Comparison of ENCODE assay signal across 23 cellular contexts in the genomic region with DNA sequence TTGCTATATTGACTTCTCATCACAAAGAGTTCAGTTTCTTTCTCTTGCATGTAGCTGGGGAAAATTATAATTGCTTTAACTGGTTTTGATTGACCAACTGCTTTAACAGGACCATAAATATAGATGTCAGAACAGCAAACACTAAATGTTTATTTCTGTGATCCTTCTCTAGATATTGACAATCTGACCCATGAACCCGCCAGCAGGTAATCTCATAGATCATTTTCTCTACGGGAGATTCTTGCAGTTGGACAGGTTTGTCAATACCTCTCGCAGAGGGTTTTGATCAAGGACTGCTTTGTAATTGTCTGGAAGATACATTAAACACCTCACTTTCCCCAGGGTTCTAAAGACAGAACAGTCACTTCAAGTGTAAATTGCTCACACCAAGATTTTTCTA.
A peak's percentile ranks its signal among the peaks of the same experiment; 100 is the strongest.
DNase-seq lines count a peak whose midpoint lies in the region; FAIRE-seq and TF ChIP-seq lines count a peak whose summit lies in the region.
"Had no signal": no experiment of that assay in that cellular context is flagged by ENCODE, and none has a peak within 500 bp of the region (broad histone marks: within the 10 kb centered on the region; RNA-seq: fewer than 3 reads in every experiment).

No MANE protein-coding gene starts in this region.

- DNase-seq in NCI-H1092 treated with DMSO at 0.1 percent for 48 hours (lab: John Stamatoyannopoulos, UW) (peak; percentile 41), NCI-H1092 (lab: John Stamatoyannopoulos, UW) (no peak), NCI-H1930 (lab: John Stamatoyannopoulos, UW) (peak; percentile 54 to 73), H1 (ENCODE audit: low read depth in 1 of 2, low spot score in 2 of 2) (no peak), HFFc6 (no peak), NCI-H2081 treated with DMSO at 0.1 percent for 48 hours (lab: John Stamatoyannopoulos, UW) (no peak)
- DNase-seq in stimulated activated CD8-positive, alpha-beta memory T cell treated with anti-CD3 and anti-CD28 coated beads, Interleukin-4, amount 100 ng/mL, for 48 hours = no peak
- DNase-seq: CD4-positive, CD25-positive, alpha-beta regulatory T cell; EL; GOT3; KG1; MV-4-11; NCI-H1436 treated with DMSO at 0.1 percent for 48 hours; NCI-H446; NCI-H526 treated with DMSO at 0.1 percent for 48 hours; PC-3; RPMI8226; SHP77 treated with DMSO at 0.1 percent for 48 hours; T-cell had no signal

- no peak overlapping the region for H2BK15ac ChIP-seq in H1 (ENCODE audit: low read length)

- no peak overlapping the region for H3K9ac ChIP-seq in H1 (replicated peaks in 1 of 4; ENCODE audit: extremely low read depth in 1 of 4, low read depth in 3 of 4, low read length in 3 of 4)

- H3K36me3 Mint-ChIP-seq in HFFc6 (ENCODE audit: low read depth) = no peaks in the 10 kb centered on the region
- H3K36me3 Mint-ChIP-seq: CD4-positive, CD25-positive, alpha-beta regulatory T cell; T-cell had no signal

- no peak overlapping the region for H2BK120ac ChIP-seq in H1 (replicated peaks; ENCODE audit: low read depth, low read length)

- no peaks in the 10 kb centered on the region for H3K4me1 Mint-ChIP-seq in HFFc6 (ENCODE audit: low read depth)
- H3K4me1 Mint-ChIP-seq: B cell; CD4-positive, CD25-positive, alpha-beta regulatory T cell; T-cell had no signal

- H3K4ac ChIP-seq in H1 (replicated peaks; ENCODE audit: insufficient read length, low read depth, low read length) = no peak overlapping the region

- no peaks in the 10 kb centered on the region for H3K79me1 ChIP-seq in H1 (ENCODE audit: low read depth, low read length)

- no peak overlapping the region for H3K4me2 ChIP-seq in H1 (ENCODE audit: insufficient read depth in 1 of 2, low read depth in 2 of 2, low read length in 2 of 2)

- no peak overlapping the region for H4K91ac ChIP-seq in H1 (replicated peaks; ENCODE audit: insufficient read length, low read length)

- no peak overlapping the region for H3K27ac Mint-ChIP-seq in HFFc6
- H3K27ac Mint-ChIP-seq: B cell; CD4-positive, CD25-positive, alpha-beta regulatory T cell; T-cell had no signal

- H3K27me3 ChIP-seq in H1 (replicated peaks in 1 of 4; ENCODE audit: control insufficient read depth in 3 of 4, extremely low read depth in 1 of 4, insufficient read depth in 3 of 4, low read length in 3 of 4) = peaks cover 0 to 1% (median 0%) of the 10 kb centered on the region in 4 experiments; a peak in 1 of 7 replicates

- FAIRE-seq in H1 (lab: Jason Lieb, UNC) = peak; percentile 32
- FAIRE-seq: GM12891 had no signal

- no peaks in the 10 kb centered on the region for H3K79me2 ChIP-seq in H1 (ENCODE audit: control insufficient read depth in 1 of 2, insufficient read depth in 2 of 2, low read length in 2 of 2)

- POLR2A ChIA-PET in HEK293 (lab: Yijun Ruan, JAX) = no interaction called here
- POLR2A ChIA-PET in H1 (lab: Charles Lee; ENCODE audit: partially characterized antibody) = no interaction called here

- TF ChIP-seq EP300 in H1 (IDR thresholded peaks at IDR 0.05; ENCODE audit: borderline replicate concordance in 1 of 2, low read depth in 2 of 2, low read length in 2 of 2) = no peak

- no peak overlapping the region for H2BK5ac ChIP-seq in H1 (ENCODE audit: low read depth, low read length)

- H3K27me3 Mint-ChIP-seq in HFFc6 (ENCODE audit: insufficient read depth) = peaks cover 1% of the 10 kb centered on the region; the same call in 1 of the 2 replicates

- no peak overlapping the region for H4K8ac ChIP-seq in H1 (ENCODE audit: extremely low read depth, insufficient read depth, low read length)

- no peak overlapping the region for H2AK5ac ChIP-seq in H1 (ENCODE audit: low read depth, low read length)

- H3K4me3 ChIP-seq in HEK293 (ENCODE audit: low read depth, low read length) (no peak overlapping the region), H1 (ENCODE audit: extremely low read depth in 1 of 4, insufficient read depth in 2 of 4, low read depth in 3 of 4, low read length in 4 of 4) (no peak overlapping the region)

- CTCF ChIA-PET in HEK293 (lab: Yijun Ruan, JAX) = no interaction called here
- CTCF ChIA-PET in H1 (lab: Charles Lee; ENCODE audit: partially characterized antibody) = interaction anchor here (0.6 kb wide), 1 partner anchor 647 kb away, joined by 4 read pairs; no protein-coding TSS in a partner anchor

- H2AFZ ChIP-seq in H1 (ENCODE audit: low read length) = no peak overlapping the region

- 95% methylated on average over 3 of the region's 3 CpGs; no CpG with 5 or more reads in 1 of the 2 experiments for WGBS in H1 (ENCODE audit: extremely low coverage in 1 of 2, insufficient coverage in 1 of 2, insufficient read length in 1 of 2, insufficient replicate concordance in 2 of 2, low coverage in 1 of 2, low lambda C conversion rate in 2 of 2, missing lambda C conversion rate in 1 of 2), 2 experiments

- TF ChIP-seq POLR2A in H1 (IDR thresholded peaks at IDR 0.05; ENCODE audit: control extremely low read depth in 1 of 2, low read depth in 2 of 2, low read length in 2 of 2) = no peak

- TF ChIP-seq CTCF in HEK293 (tag by site-specific recombination; IDR thresholded peaks at IDR 0.05) (no peak), H1 (IDR thresholded peaks at IDR 0.05; ENCODE audit: control extremely low read depth in 1 of 3, insufficient read depth in 1 of 3, low read depth in 1 of 3, low read length in 3 of 3) (no peak), HFFc6 (IDR thresholded peaks at IDR 0.05) (no peak)

- no peaks in the 10 kb centered on the region for H4K20me1 ChIP-seq in H1 (replicated peaks in 1 of 2; ENCODE audit: control insufficient read depth in 1 of 2, insufficient read depth in 2 of 2, low read length in 2 of 2)

- H2BK20ac ChIP-seq in H1 (ENCODE audit: low read length) = no peak overlapping the region

- H3K36me3 ChIP-seq in HEK293 (ENCODE audit: control insufficient read depth in 2 of 2, insufficient read depth in 1 of 2, low read length in 2 of 2) = no peaks in the 10 kb centered on the region
- no peaks in the 10 kb centered on the region for H3K36me3 ChIP-seq in H1 (ENCODE audit: control insufficient read depth in 2 of 4, insufficient read depth in 4 of 4, low read length in 3 of 4)

- H2BK12ac ChIP-seq in H1 (ENCODE audit: low read depth, low read length) = no peak overlapping the region

- TF ChIP-seq RAD21 in H1 (IDR thresholded peaks at IDR 0.05 in 1 of 2, conservative IDR thresholded peaks at IDR 0.05 in 1 of 2; ENCODE audit: low read depth in 2 of 2, low read length in 2 of 2) = no peak

- H3K23me2 ChIP-seq in H1 (ENCODE audit: low read depth, low read length) = no peaks in the 10 kb centered on the region

- no peak overlapping the region for H3K14ac ChIP-seq in H1 (ENCODE audit: insufficient read length)

- no peak overlapping the region for H3K4me3 Mint-ChIP-seq in HFFc6
- H3K4me3 Mint-ChIP-seq: B cell; CD4-positive, CD25-positive, alpha-beta regulatory T cell; T-cell had no signal

- no peak overlapping the region for H3K27ac ChIP-seq in HEK293 (ENCODE audit: extremely low read depth, low read depth, low read length)
- no peak overlapping the region for H3K27ac ChIP-seq in H1 (ENCODE audit: low read depth, low read length)

- H3K9me3 Mint-ChIP-seq in HFFc6 = no peaks in the 10 kb centered on the region
- H3K9me3 Mint-ChIP-seq: T-cell had no signal

- no peak overlapping the region for H3K23ac ChIP-seq in H1 (ENCODE audit: insufficient read length)

- H3K4me1 ChIP-seq in HEK293 (ENCODE audit: control insufficient read depth, insufficient read depth, low read length) = no peaks in the 10 kb centered on the region
- H3K4me1 ChIP-seq in H1 (replicated peaks in 1 of 4; ENCODE audit: control insufficient read depth in 3 of 4, insufficient read depth in 4 of 4, low read length in 3 of 4) = no peaks in the 10 kb centered on the region
- H3K4me1 ChIP-seq: Caco-2 had no signal

- no peak overlapping the region for H3K18ac ChIP-seq in H1 (ENCODE audit: extremely low read depth, low read length)

- H3K9me3 ChIP-seq in HEK293 (ENCODE audit: control insufficient read depth, insufficient read depth, low read depth, low read length) (no peaks in the 10 kb centered on the region), H1 (ENCODE audit: insufficient read depth in 2 of 2, low read depth in 1 of 2, low read length in 1 of 2) (no peaks in the 10 kb centered on the region; a peak in 1 of 4 replicates)
- H3K9me3 ChIP-seq: Caco-2 had no signal

- no peak overlapping the region for H4K5ac ChIP-seq in H1 (ENCODE audit: insufficient read length, low read depth, low read length)

- H3K56ac ChIP-seq in H1 (replicated peaks; ENCODE audit: insufficient read length, low read depth, low read length) = no peak overlapping the region

TF ChIP-seq in HEK293, 187 proteins besides CTCF, POLR2A, EP300 and RAD21:
- TF ChIP-seq ZNF624 (tag by site-specific recombination; IDR thresholded peaks at IDR 0.05) (no peak), TCF7L2 (IDR thresholded peaks at IDR 0.05; ENCODE audit: borderline replicate concordance, low read depth, low read length) (0 out of 2 replicates have a peak, but pooled peaks have one; percentile 29)

TF ChIP-seq in H1, 55 proteins besides CTCF, POLR2A, EP300 and RAD21 (continues in another document):
- TF ChIP-seq CTBP2 (IDR thresholded peaks at IDR 0.05; ENCODE audit: borderline replicate concordance, insufficient read depth, insufficient read length, low read length) = no peak
- no peak for TF ChIP-seq PHF8 (conservative IDR thresholded peaks at IDR 0.05; ENCODE audit: low read depth, low read length)
- no peak for TF ChIP-seq JUND (IDR thresholded peaks at IDR 0.05; ENCODE audit: low read length)
- no peak for TF ChIP-seq TBP (IDR thresholded peaks at IDR 0.05; ENCODE audit: low read depth, low read length)
- TF ChIP-seq RFX5 (IDR thresholded peaks at IDR 0.05; ENCODE audit: borderline replicate concordance, low read depth, low read length) = no peak

Comparison
In these comparisons a context has a peak if more than half of its experiments do, and no peak if none do; other contexts are left out.
1. DNase-seq: peak in NCI-H1092 treated with DMSO at 0.1 percent for 48 hours (single experiment) and NCI-H1930 (2 of 2); none in NCI-H1092 (single experiment), H1 (0 of 2), HFFc6 (single experiment), stimulated activated CD8-positive, alpha-beta memory T cell treated with anti-CD3 and anti-CD28 coated beads, Interleukin-4, amount 100 ng/mL, for 48 hours (single experiment) and NCI-H2081 treated with DMSO at 0.1 percent for 48 hours (single experiment).